ENCODE assay signal across 11 cellular contexts in genomic region chr10:100654835-100655759, GRCh38.
DNase-seq lines count a peak whose midpoint lies in the region; ATAC-seq and TF ChIP-seq lines count a peak whose summit lies in the region.
"Had no signal": no experiment of that assay in that cellular context is flagged by ENCODE, and none has a peak within 500 bp of the region (broad histone marks: within the 10 kb centered on the region; RNA-seq: fewer than 3 reads in every experiment).

No MANE protein-coding gene starts in this region.

- H3K4me1 Mint-ChIP-seq in activated naive CD8-positive, alpha-beta T cell treated with anti-CD3 and anti-CD28 coated beads, Interleukin-2, amount 50 U/mL, for 24 hours = peaks cover 30% of the 10 kb centered on the region
- H3K4me1 Mint-ChIP-seq in naive thymus-derived CD4-positive, alpha-beta T cell = peaks cover 18 to 35% (median 27%) of the 10 kb centered on the region in 7 donors

- no peaks in the 10 kb centered on the region for H3K9me3 Mint-ChIP-seq in activated naive CD8-positive, alpha-beta T cell treated with anti-CD3 and anti-CD28 coated beads, Interleukin-2, amount 50 U/mL, for 24 hours
- peaks cover 0 to 7% (median 0%) of the 10 kb centered on the region in 11 donors for H3K9me3 Mint-ChIP-seq in naive thymus-derived CD4-positive, alpha-beta T cell

- peak overlapping the region; percentile 74 for H3K4me3 Mint-ChIP-seq in activated naive CD8-positive, alpha-beta T cell treated with anti-CD3 and anti-CD28 coated beads, Interleukin-2, amount 50 U/mL, for 24 hours
- H3K4me3 Mint-ChIP-seq in naive thymus-derived CD4-positive, alpha-beta T cell = peak overlapping the region; percentile 78 to 93 (median 87)

- no peak overlapping the region for H3K4me3 ChIP-seq in NB4 (ENCODE audit: low read depth, low read length)
- peak overlapping the region; percentile 39 for H3K4me3 ChIP-seq in naive thymus-derived CD4-positive, alpha-beta T cell (ENCODE audit: low read length)
- H3K4me3 ChIP-seq: PC-9 had no signal

- peaks cover 4 to 16% of the 10 kb centered on the region in 2 donors for H3K4me1 ChIP-seq in naive thymus-derived CD4-positive, alpha-beta T cell (ENCODE audit: control insufficient read depth in 2 of 2, insufficient read depth in 2 of 2, low read length in 2 of 2)

- no peaks in the 10 kb centered on the region for H3K36me3 ChIP-seq in naive thymus-derived CD4-positive, alpha-beta T cell (ENCODE audit: control insufficient read depth in 2 of 3, insufficient read depth in 3 of 3, low read length in 3 of 3)

- no peak for TF ChIP-seq CTCF in NB4 (IDR thresholded peaks at IDR 0.05; ENCODE audit: low read depth, low read length)

- H3K27me3 ChIP-seq in naive thymus-derived CD4-positive, alpha-beta T cell (ENCODE audit: control insufficient read depth in 2 of 2, insufficient read depth in 2 of 2, low read length in 2 of 2) = peaks cover 19 to 27% of the 10 kb centered on the region in 2 donors

- POLR2A ChIA-PET in naive thymus-derived CD4-positive, alpha-beta T cell (lab: Charles Lee) = no interaction called here

- no peaks in the 10 kb centered on the region for H3K9me3 ChIP-seq in naive thymus-derived CD4-positive, alpha-beta T cell (ENCODE audit: control insufficient read depth in 2 of 3, low read length in 3 of 3)

- H3K27me3 Mint-ChIP-seq in activated naive CD8-positive, alpha-beta T cell treated with anti-CD3 and anti-CD28 coated beads, Interleukin-2, amount 50 U/mL, for 24 hours = peaks cover 69% of the 10 kb centered on the region
- peaks cover 69 to 79% (median 74%) of the 10 kb centered on the region in 5 donors for H3K27me3 Mint-ChIP-seq in naive thymus-derived CD4-positive, alpha-beta T cell

- no peak for ATAC-seq in activated naive CD8-positive, alpha-beta T cell treated with anti-CD3 and anti-CD28 coated beads, Interleukin-2, amount 50 U/mL, for 24 hours
- peak; percentile 55 for ATAC-seq in naive thymus-derived CD4-positive, alpha-beta T cell
- ATAC-seq in HG03469 (IDR thresholded peaks at IDR 0.05; ENCODE audit: unreplicated experiment) (no peak), HG03520 (IDR thresholded peaks at IDR 0.05; ENCODE audit: unreplicated experiment) (no peak)
- ATAC-seq: left ventricle myocardium superior had no signal

- DNase-seq in CMK (ENCODE audit: low read depth) (peak; percentile 52), NB4 (ENCODE audit: low read depth) (peak; percentile 59), foreskin melanocyte (no peak), COR-L47 (lab: John Stamatoyannopoulos, UW) (no peak)
- peak; percentile 18 for DNase-seq in activated naive CD8-positive, alpha-beta T cell treated with anti-CD3 and anti-CD28 coated beads, Interleukin-2, amount 50 U/mL, for 24 hours
- DNase-seq in naive thymus-derived CD4-positive, alpha-beta T cell = peak in 4 of 9 donors; percentile 17 to 35 (median 31)
- DNase-seq: amygdala, left ventricle myocardium superior, PC-9 had no signal

- no peak for TF ChIP-seq POLR2A in NB4 (IDR thresholded peaks at IDR 0.05; ENCODE audit: extremely low read depth, insufficient read length)

- H3K36me3 Mint-ChIP-seq in activated naive CD8-positive, alpha-beta T cell treated with anti-CD3 and anti-CD28 coated beads, Interleukin-2, amount 50 U/mL, for 24 hours (ENCODE audit: low read depth) = peaks cover 2% of the 10 kb centered on the region
- peaks cover 0 to 13% (median 5%) of the 10 kb centered on the region in 5 donors for H3K36me3 Mint-ChIP-seq in naive thymus-derived CD4-positive, alpha-beta T cell

- CTCF ChIA-PET in naive thymus-derived CD4-positive, alpha-beta T cell (lab: Charles Lee) = no interaction called here

- peak overlapping the region; percentile 62 for H3K27ac Mint-ChIP-seq in activated naive CD8-positive, alpha-beta T cell treated with anti-CD3 and anti-CD28 coated beads, Interleukin-2, amount 50 U/mL, for 24 hours
- H3K27ac Mint-ChIP-seq in naive thymus-derived CD4-positive, alpha-beta T cell = peak overlapping the region in 1 of 9 donors; percentile 17

- no peak overlapping the region for H3K27ac ChIP-seq in naive thymus-derived CD4-positive, alpha-beta T cell (ENCODE audit: low read depth, low read length)
- H3K27ac ChIP-seq: PC-9 had no signal

- intact Hi-C loops in naive thymus-derived CD4-positive, alpha-beta T cell (cut with micrococcal nuclease) = loop anchor here in 1 of 2 donors (5.0 to 10.0 kb wide), 4 partner anchors 92 to 570 kb away; partner anchors contain the start of genes LBX1 and PAX2

Comparison
In these comparisons a context has a peak if more than half of its experiments do, and no peak if none do; other contexts are left out.
1. DNase-seq: peak in CMK (single experiment), NB4 (single experiment) and activated naive CD8-positive, alpha-beta T cell treated with anti-CD3 and anti-CD28 coated beads, Interleukin-2, amount 50 U/mL, for 24 hours (single experiment); none in foreskin melanocyte (single experiment) and COR-L47 (single experiment).